1 cellular context compared by ENCODE assay signal in the genomic region with DNA sequence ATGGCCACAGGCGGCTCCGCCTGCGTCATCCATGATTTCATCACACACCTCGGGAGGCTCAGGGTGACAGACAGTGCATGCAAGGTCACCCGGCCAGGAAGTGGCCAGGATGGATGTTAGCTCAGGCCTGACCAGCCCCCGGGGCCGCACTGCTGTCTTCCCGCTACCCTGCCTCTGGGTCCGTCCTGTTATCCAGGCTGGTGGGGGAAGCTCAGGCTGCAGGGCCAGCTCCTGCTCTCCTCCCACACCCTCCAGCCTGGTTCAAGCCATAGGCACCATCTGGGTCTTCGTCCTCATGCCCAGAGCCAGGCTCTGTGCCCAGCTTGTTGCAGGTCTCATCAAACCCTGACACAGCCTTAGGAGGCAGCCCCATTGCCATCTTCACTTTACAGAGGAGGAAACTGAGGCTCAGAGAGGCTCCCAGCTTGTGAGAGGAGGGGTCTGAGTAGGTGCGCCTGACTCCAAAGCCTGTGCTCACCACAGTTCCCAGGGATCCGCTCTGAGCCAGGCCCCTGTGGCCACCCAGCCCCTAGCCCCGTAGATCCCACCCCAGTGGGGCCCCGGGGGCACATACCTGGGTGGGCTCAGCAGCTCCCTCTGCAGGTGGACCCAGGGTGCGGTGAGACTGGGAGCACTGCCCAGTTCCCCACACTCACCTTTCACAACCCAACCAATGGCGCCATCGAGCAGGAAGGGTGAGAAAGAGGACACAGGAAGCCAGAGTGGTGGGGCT.
TF ChIP-seq lines count a peak whose summit lies in the region.

No MANE protein-coding gene starts in this region.

TF ChIP-seq in HepG2, 621 proteins besides CTCF, POLR2A, EP300 and RAD21 (continued from another document and continues in another):
- TF ChIP-seq HNF1A (IDR thresholded peaks at IDR 0.05; ENCODE audit: low read depth) (0 out of 2 replicates have a peak, but pooled peaks have one; percentile 42), HNF1A (CRISPR knock-in tag; IDR thresholded peaks at IDR 0.05; ENCODE audit: borderline replicate concordance) (peak; percentile 78; the same call in 1 of the 2 replicates), ZNF589 (CRISPR knock-in tag; conservative IDR thresholded peaks at IDR 0.05) (0 out of 2 replicates have a peak, but pooled peaks have one; percentile 15), POLR2G (IDR thresholded peaks at IDR 0.05; ENCODE audit: low read depth, low read length) (peak; percentile 80), STAG1 (CRISPR knock-in tag; IDR thresholded peaks at IDR 0.05) (peak; percentile 32), ZNF883 (CRISPR knock-in tag; IDR thresholded peaks at IDR 0.05; ENCODE audit: not compliant biosample characterization) (peak; percentile 62), BATF2 (CRISPR knock-in tag; IDR thresholded peaks at IDR 0.05) (peak; percentile 55; the same call in 1 of the 2 replicates), ASH2L (IDR thresholded peaks at IDR 0.05; ENCODE audit: insufficient read length, low read depth, low read length) (peak; percentile 72), MTF2 (CRISPR knock-in tag; IDR thresholded peaks at IDR 0.05; ENCODE audit: borderline replicate concordance) (peak; percentile 59; the same call in 1 of the 2 replicates), ARNTL (CRISPR knock-in tag; IDR thresholded peaks at IDR 0.05) (peak; percentile 84), ZNF281 (CRISPR knock-in tag; IDR thresholded peaks at IDR 0.05; ENCODE audit: borderline replicate concordance) (peak; percentile 61; the same call in 1 of the 2 replicates), KAT8 (CRISPR knock-in tag; IDR thresholded peaks at IDR 0.05) (peak; percentile 89), IRF2 (CRISPR knock-in tag; IDR thresholded peaks at IDR 0.05) (peak; percentile 84), ARID5B (CRISPR knock-in tag; IDR thresholded peaks at IDR 0.05) (peak; percentile 94), TBX3 (IDR thresholded peaks at IDR 0.05; ENCODE audit: borderline replicate concordance) (peak; percentile 51; the same call in 1 of the 2 replicates), CBX5 (CRISPR knock-in tag; IDR thresholded peaks at IDR 0.05; ENCODE audit: borderline replicate concordance) (peak; percentile 92; the same call in 1 of the 2 replicates), IKZF1 (IDR thresholded peaks at IDR 0.05) (no peak), ZFP36L1 (CRISPR knock-in tag; IDR thresholded peaks at IDR 0.05) (no peak), NFKB2 (CRISPR knock-in tag; IDR thresholded peaks at IDR 0.05; ENCODE audit: borderline replicate concordance) (peak; percentile 40; the same call in 1 of the 2 replicates), ZSCAN20 (CRISPR knock-in tag; IDR thresholded peaks at IDR 0.05; ENCODE audit: borderline replicate concordance) (no peak), KAT7 (CRISPR knock-in tag; IDR thresholded peaks at IDR 0.05; ENCODE audit: borderline replicate concordance) (peak; percentile 63), ZNF644 (CRISPR knock-in tag; IDR thresholded peaks at IDR 0.05; ENCODE audit: low read depth) (peak; percentile 56; the same call in 1 of the 2 replicates), MEF2D (CRISPR knock-in tag; IDR thresholded peaks at IDR 0.05) (peak; percentile 81), GLI4 (CRISPR knock-in tag; IDR thresholded peaks at IDR 0.05; ENCODE audit: borderline replicate concordance) (0 out of 2 replicates have a peak, but pooled peaks have one; percentile 81), ATAD3A (CRISPR knock-in tag; IDR thresholded peaks at IDR 0.05) (no peak; the same call in 1 of the 2 replicates), ZNF12 (CRISPR knock-in tag; IDR thresholded peaks at IDR 0.05) (0 out of 2 replicates have a peak, but pooled peaks have one; percentile 47), ZNF20 (CRISPR knock-in tag; IDR thresholded peaks at IDR 0.05) (no peak), ZNF143 (CRISPR knock-in tag; IDR thresholded peaks at IDR 0.05) (no peak)
- TF ChIP-seq, protein P1, sequence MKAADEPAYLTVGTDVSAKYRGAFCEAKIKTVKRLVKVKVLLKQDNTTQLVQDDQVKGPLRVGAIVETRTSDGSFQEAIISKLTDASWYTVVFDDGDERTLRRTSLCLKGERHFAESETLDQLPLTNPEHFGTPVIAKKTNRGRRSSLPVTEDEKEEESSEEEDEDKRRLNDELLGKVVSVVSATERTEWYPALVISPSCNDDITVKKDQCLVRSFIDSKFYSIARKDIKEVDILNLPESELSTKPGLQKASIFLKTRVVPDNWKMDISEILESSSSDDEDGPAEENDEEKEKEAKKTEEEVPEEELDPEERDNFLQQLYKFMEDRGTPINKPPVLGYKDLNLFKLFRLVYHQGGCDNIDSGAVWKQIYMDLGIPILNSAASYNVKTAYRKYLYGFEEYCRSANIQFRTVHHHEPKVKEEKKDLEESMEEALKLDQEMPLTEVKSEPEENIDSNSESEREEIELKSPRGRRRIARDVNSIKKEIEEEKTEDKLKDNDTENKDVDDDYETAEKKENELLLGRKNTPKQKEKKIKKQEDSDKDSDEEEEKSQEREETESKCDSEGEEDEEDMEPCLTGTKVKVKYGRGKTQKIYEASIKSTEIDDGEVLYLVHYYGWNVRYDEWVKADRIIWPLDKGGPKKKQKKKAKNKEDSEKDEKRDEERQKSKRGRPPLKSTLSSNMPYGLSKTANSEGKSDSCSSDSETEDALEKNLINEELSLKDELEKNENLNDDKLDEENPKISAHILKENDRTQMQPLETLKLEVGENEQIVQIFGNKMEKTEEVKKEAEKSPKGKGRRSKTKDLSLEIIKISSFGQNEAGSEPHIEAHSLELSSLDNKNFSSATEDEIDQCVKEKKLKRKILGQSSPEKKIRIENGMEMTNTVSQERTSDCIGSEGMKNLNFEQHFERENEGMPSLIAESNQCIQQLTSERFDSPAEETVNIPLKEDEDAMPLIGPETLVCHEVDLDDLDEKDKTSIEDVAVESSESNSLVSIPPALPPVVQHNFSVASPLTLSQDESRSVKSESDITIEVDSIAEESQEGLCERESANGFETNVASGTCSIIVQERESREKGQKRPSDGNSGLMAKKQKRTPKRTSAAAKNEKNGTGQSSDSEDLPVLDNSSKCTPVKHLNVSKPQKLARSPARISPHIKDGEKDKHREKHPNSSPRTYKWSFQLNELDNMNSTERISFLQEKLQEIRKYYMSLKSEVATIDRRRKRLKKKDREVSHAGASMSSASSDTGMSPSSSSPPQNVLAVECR (CRISPR knock-in tag; IDR thresholded peaks at IDR 0.05; ENCODE audit: borderline replicate concordance), result peak; percentile 82
- TF ChIP-seq, protein P2, sequence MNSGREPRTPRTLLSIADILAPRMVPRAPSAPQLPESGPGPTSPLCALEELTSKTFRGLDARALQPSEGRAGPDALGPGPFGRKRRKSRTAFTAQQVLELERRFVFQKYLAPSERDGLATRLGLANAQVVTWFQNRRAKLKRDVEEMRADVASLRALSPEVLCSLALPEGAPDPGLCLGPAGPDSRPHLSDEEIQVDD (CRISPR knock-in tag; IDR thresholded peaks at IDR 0.05; ENCODE audit: borderline replicate concordance), result peak; percentile 65; the same call in 1 of the 2 replicates
- TF ChIP-seq, protein P3, sequence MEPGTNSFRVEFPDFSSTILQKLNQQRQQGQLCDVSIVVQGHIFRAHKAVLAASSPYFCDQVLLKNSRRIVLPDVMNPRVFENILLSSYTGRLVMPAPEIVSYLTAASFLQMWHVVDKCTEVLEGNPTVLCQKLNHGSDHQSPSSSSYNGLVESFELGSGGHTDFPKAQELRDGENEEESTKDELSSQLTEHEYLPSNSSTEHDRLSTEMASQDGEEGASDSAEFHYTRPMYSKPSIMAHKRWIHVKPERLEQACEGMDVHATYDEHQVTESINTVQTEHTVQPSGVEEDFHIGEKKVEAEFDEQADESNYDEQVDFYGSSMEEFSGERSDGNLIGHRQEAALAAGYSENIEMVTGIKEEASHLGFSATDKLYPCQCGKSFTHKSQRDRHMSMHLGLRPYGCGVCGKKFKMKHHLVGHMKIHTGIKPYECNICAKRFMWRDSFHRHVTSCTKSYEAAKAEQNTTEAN (CRISPR knock-in tag; conservative IDR thresholded peaks at IDR 0.05), result no peak
